In the genomic region with DNA sequence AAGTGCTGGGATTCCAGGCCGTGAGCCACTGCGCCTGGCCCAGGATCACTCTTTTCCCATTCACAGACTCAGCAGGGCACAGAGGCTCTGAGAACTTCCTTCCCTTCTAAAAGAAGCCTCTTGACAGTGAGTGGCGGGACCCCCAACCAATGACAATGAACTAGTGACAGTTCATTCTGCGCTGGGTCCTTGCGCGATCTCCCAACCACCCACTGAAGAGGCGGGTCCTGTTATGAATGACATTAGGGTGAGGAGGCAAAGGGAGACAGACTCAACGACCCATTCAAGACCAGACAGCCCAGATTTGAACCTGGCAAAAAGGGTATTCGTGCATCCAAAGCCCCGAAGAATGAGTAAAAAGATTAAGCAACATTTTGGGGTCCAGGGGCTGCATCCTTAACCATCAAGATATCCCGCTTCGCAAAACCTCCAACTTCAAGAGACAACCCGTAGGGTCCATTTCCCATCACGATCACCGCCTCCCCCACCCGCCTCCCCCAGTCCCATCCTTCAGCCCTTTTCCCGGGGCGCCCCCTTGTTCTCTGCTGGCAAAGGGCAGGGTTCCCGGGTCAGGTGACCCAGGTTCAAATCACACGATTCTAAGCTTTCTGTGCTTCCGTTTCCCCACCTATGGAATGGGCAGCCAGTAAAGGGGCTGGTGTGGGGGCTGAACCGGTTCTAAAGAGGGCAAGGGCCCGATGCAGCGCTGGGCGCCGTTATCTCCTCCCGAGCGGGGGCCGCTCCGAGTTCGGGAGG, we compare ENCODE assay signal across 8 cellular contexts. TPM values are rescaled to one million over a fixed set of nuclear protein-coding genes. Genes with fewer than 3 reads are reported as not detected.
DNase-seq lines count a peak whose midpoint lies in the region; ATAC-seq and TF ChIP-seq lines count a peak whose summit lies in the region.

No MANE protein-coding gene starts in this region.

- peak; percentile 84 for DNase-seq in COR-L47 (lab: John Stamatoyannopoulos, UW)
- peak; percentile 96 to 97 for DNase-seq in Kasumi-1 (lab: John Stamatoyannopoulos, UW)
- DNase-seq in SIG-M5 treated with dmso at 0.1 percent for 504 hours (lab: John Stamatoyannopoulos, UW; ENCODE audit: unreplicated experiment): peak; percentile 91
- peak; percentile 90 for DNase-seq in glutamatergic neuron
- peak; percentile 70 for DNase-seq in omental fat pad (ENCODE audit: low spot score)

- peak overlapping the region; percentile 7 for H3K27ac ChIP-seq in temporal lobe (ENCODE audit: low read depth, low read length)

- peaks cover 44% of the 10 kb centered on the region for H3K4me1 Mint-ChIP-seq in activated naive CD4-positive, alpha-beta T cell treated with anti-CD3 and anti-CD28 coated beads, Interleukin-2, amount 50 U/mL, for 24 hours
- peaks cover 3% of the 10 kb centered on the region for H3K4me1 Mint-ChIP-seq in glutamatergic neuron (ENCODE audit: low read depth, unreplicated experiment)

- peaks cover 9% of the 10 kb centered on the region for H3K36me3 Mint-ChIP-seq in activated naive CD4-positive, alpha-beta T cell treated with anti-CD3 and anti-CD28 coated beads, Interleukin-2, amount 50 U/mL, for 24 hours
- H3K36me3 Mint-ChIP-seq in glutamatergic neuron (ENCODE audit: unreplicated experiment): no peaks in the 10 kb centered on the region

- ATAC-seq in GM21576 (IDR thresholded peaks at IDR 0.05; ENCODE audit: unreplicated experiment) (peak; percentile 5), omental fat pad (ENCODE audit: low FRiP score) (peak; percentile 35)

- TF ChIP-seq CTCF in glutamatergic neuron (IDR thresholded peaks at IDR 0.05; ENCODE audit: partially characterized antibody, unreplicated experiment): no peak
- TF ChIP-seq CTCF in omental fat pad (IDR thresholded peaks at IDR 0.05): no peak

- H3K27me3 Mint-ChIP-seq in activated naive CD4-positive, alpha-beta T cell treated with anti-CD3 and anti-CD28 coated beads, Interleukin-2, amount 50 U/mL, for 24 hours: no peaks in the 10 kb centered on the region
- peaks cover 2% of the 10 kb centered on the region for H3K27me3 Mint-ChIP-seq in glutamatergic neuron (ENCODE audit: unreplicated experiment)

- H3K4me3 Mint-ChIP-seq in activated naive CD4-positive, alpha-beta T cell treated with anti-CD3 and anti-CD28 coated beads, Interleukin-2, amount 50 U/mL, for 24 hours: peak overlapping the region; percentile 89
- peak overlapping the region; percentile 93 for H3K4me3 Mint-ChIP-seq in glutamatergic neuron (ENCODE audit: unreplicated experiment)

- H3K9me3 Mint-ChIP-seq in activated naive CD4-positive, alpha-beta T cell treated with anti-CD3 and anti-CD28 coated beads, Interleukin-2, amount 50 U/mL, for 24 hours: no peaks in the 10 kb centered on the region
- peaks cover 5% of the 10 kb centered on the region for H3K9me3 Mint-ChIP-seq in glutamatergic neuron (ENCODE audit: unreplicated experiment)

- peak overlapping the region; percentile 88 for H3K27ac Mint-ChIP-seq in activated naive CD4-positive, alpha-beta T cell treated with anti-CD3 and anti-CD28 coated beads, Interleukin-2, amount 50 U/mL, for 24 hours
- H3K27ac Mint-ChIP-seq in glutamatergic neuron (ENCODE audit: unreplicated experiment): peak overlapping the region; percentile 91

RNA-seq across cellular contexts. Expression of a gene that starts 0.7 kb away (rescaled TPM):
- total RNA-seq in glutamatergic neuron (ENCODE audit: unreplicated experiment) (201 TPM), omental fat pad (10 to 100 TPM; 30.3 to 54.5 (median 36.3) TPM), temporal lobe (81.4 TPM)

RNA-seq across cellular contexts. Expression of a gene that starts 0.8 kb away (rescaled TPM):
- total RNA-seq in glutamatergic neuron (ENCODE audit: unreplicated experiment) (32.8 TPM), omental fat pad (10 to 100 TPM; 16.9 to 39.5 (median 25.4) TPM), temporal lobe (32.9 TPM)

RNA-seq across cellular contexts. Expression of a gene that starts 31.2 kb away (rescaled TPM):
- total RNA-seq in glutamatergic neuron (ENCODE audit: unreplicated experiment) (14.2 TPM), omental fat pad (1 to 10 TPM; 4.7 to 9.9 (median 7.4) TPM), temporal lobe (7.4 TPM)

Comparison
In these comparisons a context has a peak if more than half of its experiments do, and no peak if none do; other contexts are left out.
1. Peak in every context shown above with its lines: DNase-seq, ATAC-seq and H3K27ac ChIP-seq.